ENCODE assay signal across 30 cellular contexts in genomic region chr4:18735740-18736288, GRCh38.
"Had no signal": no experiment of that assay in that cellular context is flagged by ENCODE, and none has a peak within 500 bp of the region (broad histone marks: within the 10 kb centered on the region; RNA-seq: fewer than 3 reads in every experiment).

No MANE protein-coding gene starts in this region.

- ATAC-seq: activated CD4-positive, CD25-positive, alpha-beta regulatory T cell treated with anti-CD3 and anti-CD28 coated beads, Interleukin-2, amount 50 U/mL, for 24 hours; activated CD8-positive, alpha-beta T cell treated with anti-CD3 and anti-CD28 coated beads for 36 hours; activated T-cell treated with anti-CD3 and anti-CD28 coated beads, Interleukin-2, amount 50 U/mL, for 4 hours; activated T-helper 17 cell treated with anti-CD3 and anti-CD28 coated beads, Interleukin-2, amount 50 U/mL, for 72 hours; effector memory CD8-positive, alpha-beta T cell; foreskin keratinocyte; gastrocnemius medialis; T-helper 17 cell had no signal

- H3K4me3 ChIP-seq: esophagus muscularis mucosa, gastrocnemius medialis had no signal

- H3K27ac ChIP-seq: brain microvascular endothelial cell, esophagus muscularis mucosa, foreskin keratinocyte, gastrocnemius medialis, WERI-Rb-1 had no signal

- H3K27me3 ChIP-seq: brain microvascular endothelial cell, esophagus muscularis mucosa, foreskin keratinocyte, gastrocnemius medialis had no signal

- H3K9me3 ChIP-seq: esophagus muscularis mucosa, gastrocnemius medialis had no signal

- H3K36me3 ChIP-seq: brain microvascular endothelial cell, esophagus muscularis mucosa, gastrocnemius medialis, WERI-Rb-1 had no signal

- DNase-seq: activated B cell treated with CpG ODN at 0.5 μM for 24 hours; activated CD4-positive, alpha-beta T cell treated with anti-CD3 and anti-CD28 coated beads for 48 hours; activated CD4-positive, alpha-beta T cell treated with anti-CD3 and anti-CD28 coated beads, Interleukin-2, amount 50 U/mL, for 1 hour; activated CD4-positive, alpha-beta T cell treated with anti-CD3 and anti-CD28 coated beads, Interleukin-2, amount 50 U/mL, for 48 hours; activated CD8-positive, alpha-beta memory T cell treated with anti-CD3 and anti-CD28 coated beads for 24 hours; activated CD8-positive, alpha-beta T cell treated with anti-CD3 and anti-CD28 coated beads for 36 hours; activated effector memory CD4-positive, alpha-beta T cell treated with Interleukin-2 at 50 U/mL for 16 hours; activated gamma-delta T cell treated with Interleukin-2 at 50 U/mL for 16 hours; activated naive CD4-positive, alpha-beta T cell treated with anti-CD3 and anti-CD28 coated beads, Interleukin-2, amount 50 U/mL, for 16 hours; activated naive CD4-positive, alpha-beta T cell treated with Interleukin-2 at 50 U/mL for 16 hours; activated T-cell treated with anti-CD3 and anti-CD28 coated beads, Interleukin-2, amount 50 U/mL, for 4 hours; amniotic stem cell; anterior cingulate cortex; brain microvascular endothelial cell; caudate nucleus; cortex of kidney; dermis blood vessel endothelial cell; effector CD4-positive, alpha-beta T cell; effector memory CD8-positive, alpha-beta T cell; erythroblast; foreskin keratinocyte; gastrocnemius medialis; glutamatergic neuron; T-helper 1 cell; T-helper 17 cell; T1000; WERI-Rb-1 had no signal

- H3K4me1 ChIP-seq: foreskin keratinocyte, gastrocnemius medialis had no signal
